8 cellular contexts compared by ENCODE assay signal in genomic region chr19:1491114-1491848, GRCh38. TPM values are rescaled to one million over a fixed set of nuclear protein-coding genes. Genes with fewer than 3 reads are reported as not detected.
DNase-seq lines count a peak whose midpoint lies in the region; ATAC-seq and TF ChIP-seq lines count a peak whose summit lies in the region.

TSS of gene REEP6 (plus strand) at chr19:1491181. CDS start at chr19:1491270, 89 bp downstream.

- H3K4me3 Mint-ChIP-seq in activated CD4-positive, alpha-beta T cell treated with anti-CD3 and anti-CD28 coated beads for 36 hours, result peak within 1 kb of the TSS; percentile 72
- H3K4me3 Mint-ChIP-seq in activated naive CD8-positive, alpha-beta T cell treated with anti-CD3 and anti-CD28 coated beads, Interleukin-2, amount 50 U/mL, for 24 hours, result peak within 1 kb of the TSS; percentile 84

- H3K36me3 ChIP-seq in thoracic aorta, result no peaks in the 10 kb centered on the region

- ATAC-seq in activated CD4-positive, alpha-beta T cell treated with anti-CD3 and anti-CD28 coated beads for 36 hours, result no peak
- ATAC-seq in activated naive CD8-positive, alpha-beta T cell treated with anti-CD3 and anti-CD28 coated beads, Interleukin-2, amount 50 U/mL, for 24 hours, result no peak
- no peak for ATAC-seq in left lobe of liver
- ATAC-seq in thoracic aorta (ENCODE audit: insufficient number of reproducible peaks, low FRiP score, low read depth), result peak; percentile 1
- ATAC-seq in GM21423 (IDR thresholded peaks at IDR 0.05; ENCODE audit: unreplicated experiment), result no peak
- no peak for ATAC-seq in GM18861 (IDR thresholded peaks at IDR 0.05; ENCODE audit: unreplicated experiment)

- peak within 1 kb of the TSS in 1 of 2 donors; percentile 40 for H3K27ac ChIP-seq in thoracic aorta

- CTCF ChIA-PET in activated CD4-positive, alpha-beta T cell treated with anti-CD3 and anti-CD28 coated beads for 36 hours (lab: Charles Lee), result interaction anchor here (0.6 to 1.4 kb wide), 3 partner anchors 11 to 16 kb away, joined by 3 to 4 read pairs (median 3); no protein-coding TSS in a partner anchor

- intact Hi-C loops in activated CD4-positive, alpha-beta T cell treated with anti-CD3 and anti-CD28 coated beads for 36 hours (cut with DNase I, micrococcal nuclease), result loop anchor here in 1 of 2 experiments (1.0 to 2.0 kb wide), 4 partner anchors 114 to 694 kb away; partner anchors contain the start of genes PTBP1, RNU6-2, TMEM259 and UQCR11

- no peaks in the 10 kb centered on the region for H3K9me3 Mint-ChIP-seq in activated CD4-positive, alpha-beta T cell treated with anti-CD3 and anti-CD28 coated beads for 36 hours (ENCODE audit: low read depth)
- H3K9me3 Mint-ChIP-seq in activated naive CD8-positive, alpha-beta T cell treated with anti-CD3 and anti-CD28 coated beads, Interleukin-2, amount 50 U/mL, for 24 hours, result no peaks in the 10 kb centered on the region

- peaks cover 9% of the 10 kb centered on the region for H3K4me1 Mint-ChIP-seq in activated CD4-positive, alpha-beta T cell treated with anti-CD3 and anti-CD28 coated beads for 36 hours
- peaks cover 12% of the 10 kb centered on the region for H3K4me1 Mint-ChIP-seq in activated naive CD8-positive, alpha-beta T cell treated with anti-CD3 and anti-CD28 coated beads, Interleukin-2, amount 50 U/mL, for 24 hours

- no peak for DNase-seq in activated CD4-positive, alpha-beta T cell treated with anti-CD3 and anti-CD28 coated beads for 36 hours
- DNase-seq in activated CD4-positive, alpha-beta T cell treated with anti-CD3 and anti-CD28 coated beads, Interleukin-2, amount 50 U/mL, for 4 hours, result no peak
- DNase-seq in activated naive CD8-positive, alpha-beta T cell treated with anti-CD3 and anti-CD28 coated beads, Interleukin-2, amount 50 U/mL, for 24 hours, result no peak
- DNase-seq in left lobe of liver (ENCODE audit: low spot score) (peak; percentile 62), thoracic aorta (ENCODE audit: low spot score) (no peak), HPDE6-E6E7 (ENCODE audit: extremely low spot score) (no peak)

- H3K4me1 ChIP-seq in thoracic aorta (ENCODE audit: control insufficient read depth in 1 of 2, low read depth in 2 of 2), result peaks cover 6 to 17% of the 10 kb centered on the region in 2 donors

- H3K27me3 ChIP-seq in thoracic aorta (replicated peaks; ENCODE audit: insufficient read depth), result no peaks in the 10 kb centered on the region

- peak within 1 kb of the TSS; percentile 66 for H3K27ac Mint-ChIP-seq in activated CD4-positive, alpha-beta T cell treated with anti-CD3 and anti-CD28 coated beads for 36 hours
- peak within 1 kb of the TSS; percentile 94 for H3K27ac Mint-ChIP-seq in activated naive CD8-positive, alpha-beta T cell treated with anti-CD3 and anti-CD28 coated beads, Interleukin-2, amount 50 U/mL, for 24 hours

- peaks cover 3% of the 10 kb centered on the region for H3K27me3 Mint-ChIP-seq in activated CD4-positive, alpha-beta T cell treated with anti-CD3 and anti-CD28 coated beads for 36 hours
- H3K27me3 Mint-ChIP-seq in activated naive CD8-positive, alpha-beta T cell treated with anti-CD3 and anti-CD28 coated beads, Interleukin-2, amount 50 U/mL, for 24 hours, result peaks cover 6% of the 10 kb centered on the region

- H3K4me3 ChIP-seq in thoracic aorta, result peak within 1 kb of the TSS; percentile 88

- TF ChIP-seq CTCF in thoracic aorta (IDR thresholded peaks at IDR 0.05), result no peak

- no peaks in the 10 kb centered on the region for H3K9me3 ChIP-seq in thoracic aorta

- H3K36me3 Mint-ChIP-seq in activated CD4-positive, alpha-beta T cell treated with anti-CD3 and anti-CD28 coated beads for 36 hours (ENCODE audit: low read depth), result no peaks in the 10 kb centered on the region
- H3K36me3 Mint-ChIP-seq in activated naive CD8-positive, alpha-beta T cell treated with anti-CD3 and anti-CD28 coated beads, Interleukin-2, amount 50 U/mL, for 24 hours (ENCODE audit: low read depth), result no peaks in the 10 kb centered on the region

- POLR2A ChIA-PET in activated CD4-positive, alpha-beta T cell treated with anti-CD3 and anti-CD28 coated beads for 36 hours (lab: Charles Lee), result interaction anchor here (0.6 to 1.3 kb wide), 4 partner anchors 108 to 222 kb away, joined by 3 to 8 read pairs (median 6); partner anchors contain the start of gene CIRBP

RNA-seq across cellular contexts. Expression of gene REEP6, which starts in this region (rescaled TPM):
- 1 to 10 TPM; 2.1 to 2.7 TPM for total RNA-seq in activated CD4-positive, alpha-beta T cell treated with anti-CD3 and anti-CD28 coated beads for 36 hours
- total RNA-seq in left lobe of liver, result 118 TPM
- 1 to 10 TPM in 1 of 2 donors, under 1 TPM in 1; 0.35 to 1.6 TPM for total RNA-seq in thoracic aorta

Comparison
In these comparisons a context has a peak if more than half of its experiments do, and no peak if none do; other contexts are left out.
1. RNA of gene REEP6 (total RNA-seq): 118 TPM in left lobe of liver (single experiment); 2.1 to 2.7 TPM in activated CD4-positive, alpha-beta T cell treated with anti-CD3 and anti-CD28 coated beads for 36 hours and 0.35 to 1.6 TPM in thoracic aorta; every median in the first group is over 10 times any median in the second.